8 cellular contexts compared by ENCODE assay signal in the genomic region with DNA sequence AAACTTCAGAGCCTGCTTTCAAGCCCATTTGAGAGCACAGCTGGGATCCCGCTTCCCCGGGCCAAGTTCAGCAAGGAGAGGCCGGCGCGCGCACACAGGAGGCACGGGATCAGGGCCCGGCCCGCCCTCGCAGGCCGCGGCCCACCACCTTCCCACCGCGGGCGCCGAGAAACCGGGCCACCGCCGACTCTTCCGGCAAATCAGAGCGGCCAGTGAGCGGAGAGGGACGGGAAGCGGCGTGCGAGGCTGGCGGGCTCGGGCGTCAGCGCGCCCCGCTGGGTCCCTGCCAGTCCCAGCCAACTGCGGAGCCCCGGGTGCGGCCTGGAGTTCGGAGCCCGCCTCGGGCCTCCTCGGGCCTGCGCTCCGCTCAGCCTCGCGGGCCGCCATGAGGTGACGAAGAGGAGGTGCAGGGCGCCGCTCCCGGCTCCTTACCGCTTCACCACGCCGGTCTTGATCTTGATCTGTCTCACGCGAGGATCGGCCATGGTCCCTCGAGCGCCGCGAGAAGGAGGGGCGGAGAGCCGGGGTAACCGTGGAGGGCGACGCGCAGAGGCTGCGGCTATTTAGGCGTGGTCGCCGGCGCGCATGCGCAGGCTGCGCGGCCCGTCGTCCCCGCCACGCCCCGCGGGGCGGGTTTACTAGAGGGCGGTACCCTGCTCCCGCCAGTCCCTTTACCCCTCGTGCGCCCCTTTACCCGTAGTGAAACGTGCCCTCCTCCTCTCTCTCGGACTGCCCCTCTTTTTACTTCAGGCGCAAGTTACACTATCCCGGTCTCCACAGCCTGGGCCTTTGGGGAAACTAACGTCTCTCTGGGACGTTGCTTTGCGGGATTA. TPM values are rescaled to one million over a fixed set of nuclear protein-coding genes. Genes with fewer than 3 reads are reported as not detected.
A peak's percentile ranks its signal among the peaks of the same experiment; 100 is the strongest.
DNase-seq lines count a peak whose midpoint lies in the region; ATAC-seq and TF ChIP-seq lines count a peak whose summit lies in the region.

A gene with protein sequence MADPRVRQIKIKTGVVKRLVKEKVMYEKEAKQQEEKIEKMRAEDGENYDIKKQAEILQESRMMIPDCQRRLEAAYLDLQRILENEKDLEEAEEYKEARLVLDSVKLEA (minus strand): TSS at position 567 of the 833 bp plus-strand sequence. CDS start 82 bp downstream, at position 485.

- 0 to 1% (median 1%) methylated on average over 58 to 92 of the region's 92 CpGs for WGBS in ovary, 3 donors
- under 1% methylated on average over 92 of the region's 92 CpGs for WGBS in thymus

- no peaks in the 10 kb centered on the region for H3K27me3 Mint-ChIP-seq in activated naive CD8-positive, alpha-beta T cell
- peaks cover 3% of the 10 kb centered on the region for H3K27me3 Mint-ChIP-seq in glutamatergic neuron (ENCODE audit: unreplicated experiment)

- H3K9me3 ChIP-seq in ovary (no peaks in the 10 kb centered on the region), thymus (ENCODE audit: control insufficient read depth) (no peaks in the 10 kb centered on the region)

- peak; percentile 93 for TF ChIP-seq POLR2A in ovary (IDR thresholded peaks at IDR 0.05)

- TF ChIP-seq CTCF in GM12872 (IDR thresholded peaks at IDR 0.05; ENCODE audit: insufficient read depth, low read depth, low read length): peak; percentile 49
- TF ChIP-seq CTCF in glutamatergic neuron (IDR thresholded peaks at IDR 0.05; ENCODE audit: partially characterized antibody, unreplicated experiment): peak; percentile 49
- peak in 2 of 3 donors; percentile 21 to 59 for TF ChIP-seq CTCF in ovary (IDR thresholded peaks at IDR 0.05)

- H3K36me3 ChIP-seq in ovary (no peaks in the 10 kb centered on the region), thymus (ENCODE audit: control insufficient read depth, insufficient read depth) (no peaks in the 10 kb centered on the region)

- H3K27ac ChIP-seq in ovary (peak within 1 kb of the TSS; percentile 80 to 98), thymus (ENCODE audit: low read depth) (peak within 1 kb of the TSS; percentile 97)

- intact Hi-C loops in ovary (cut with DNase I): no loop called here

- H3K4me1 Mint-ChIP-seq in activated naive CD8-positive, alpha-beta T cell (ENCODE audit: low read depth): peaks cover 48% of the 10 kb centered on the region
- peaks cover 15% of the 10 kb centered on the region for H3K4me1 Mint-ChIP-seq in glutamatergic neuron (ENCODE audit: low read depth, unreplicated experiment)

- peak within 1 kb of the TSS; percentile 98 for H3K27ac Mint-ChIP-seq in activated naive CD8-positive, alpha-beta T cell
- peak within 1 kb of the TSS; percentile 90 for H3K27ac Mint-ChIP-seq in glutamatergic neuron (ENCODE audit: unreplicated experiment)

- no peaks in the 10 kb centered on the region for H3K27me3 ChIP-seq in ovary
- no peaks in the 10 kb centered on the region for H3K27me3 ChIP-seq in thymus (ENCODE audit: control insufficient read depth, insufficient read depth)

- peak; percentile 67 for DNase-seq in NCI-H1105 (lab: John Stamatoyannopoulos, UW)
- peak; percentile 83 for DNase-seq in SKM-1 treated with dmso at 0.1 percent for 144 hours (lab: John Stamatoyannopoulos, UW; ENCODE audit: unreplicated experiment)
- DNase-seq in glutamatergic neuron: peak; percentile 85
- DNase-seq in ovary: peak; percentile 85 to 94 (median 92)

- H3K4me3 ChIP-seq in ovary (peak within 1 kb of the TSS; percentile 97), thymus (ENCODE audit: low read length) (peak within 1 kb of the TSS; percentile 90)

- no peak for TF ChIP-seq EP300 in ovary (IDR thresholded peaks at IDR 0.05)

- ATAC-seq in HG02642 (IDR thresholded peaks at IDR 0.05; ENCODE audit: poor library complexity, unreplicated experiment): peak; percentile 91

- peak within 1 kb of the TSS; percentile 94 for H3K4me3 Mint-ChIP-seq in activated naive CD8-positive, alpha-beta T cell
- peak within 1 kb of the TSS; percentile 96 for H3K4me3 Mint-ChIP-seq in glutamatergic neuron (ENCODE audit: unreplicated experiment)

- H3K36me3 Mint-ChIP-seq in activated naive CD8-positive, alpha-beta T cell: peaks cover 16% of the 10 kb centered on the region
- H3K36me3 Mint-ChIP-seq in glutamatergic neuron (ENCODE audit: unreplicated experiment): no peaks in the 10 kb centered on the region

- peaks cover 14% of the 10 kb centered on the region for H3K4me1 ChIP-seq in ovary (ENCODE audit: insufficient read depth)
- peaks cover 14% of the 10 kb centered on the region for H3K4me1 ChIP-seq in thymus (ENCODE audit: control insufficient read depth, insufficient read depth, low read length)

- no peaks in the 10 kb centered on the region for H3K9me3 Mint-ChIP-seq in activated naive CD8-positive, alpha-beta T cell (ENCODE audit: low read depth)
- peaks cover 6% of the 10 kb centered on the region for H3K9me3 Mint-ChIP-seq in glutamatergic neuron (ENCODE audit: unreplicated experiment)

RNA-seq across cellular contexts. Expression of the gene that starts here (rescaled TPM):
- total RNA-seq in glutamatergic neuron (ENCODE audit: unreplicated experiment): 208 TPM
- total RNA-seq in ovary: 100 to 1,000 TPM; 125 to 245 (median 188) TPM
- polyA plus RNA-seq in ovary: 100 to 1,000 TPM; 277 to 283 TPM
- 356 TPM for polyA plus RNA-seq in thymus

Comparison
In these comparisons a context has a peak if more than half of its experiments do, and no peak if none do; other contexts are left out.
1. Peak in every context shown above with its lines: DNase-seq, ATAC-seq, H3K4me3 ChIP-seq and H3K27ac ChIP-seq.